1 cellular context compared by ENCODE assay signal in the genomic region with DNA sequence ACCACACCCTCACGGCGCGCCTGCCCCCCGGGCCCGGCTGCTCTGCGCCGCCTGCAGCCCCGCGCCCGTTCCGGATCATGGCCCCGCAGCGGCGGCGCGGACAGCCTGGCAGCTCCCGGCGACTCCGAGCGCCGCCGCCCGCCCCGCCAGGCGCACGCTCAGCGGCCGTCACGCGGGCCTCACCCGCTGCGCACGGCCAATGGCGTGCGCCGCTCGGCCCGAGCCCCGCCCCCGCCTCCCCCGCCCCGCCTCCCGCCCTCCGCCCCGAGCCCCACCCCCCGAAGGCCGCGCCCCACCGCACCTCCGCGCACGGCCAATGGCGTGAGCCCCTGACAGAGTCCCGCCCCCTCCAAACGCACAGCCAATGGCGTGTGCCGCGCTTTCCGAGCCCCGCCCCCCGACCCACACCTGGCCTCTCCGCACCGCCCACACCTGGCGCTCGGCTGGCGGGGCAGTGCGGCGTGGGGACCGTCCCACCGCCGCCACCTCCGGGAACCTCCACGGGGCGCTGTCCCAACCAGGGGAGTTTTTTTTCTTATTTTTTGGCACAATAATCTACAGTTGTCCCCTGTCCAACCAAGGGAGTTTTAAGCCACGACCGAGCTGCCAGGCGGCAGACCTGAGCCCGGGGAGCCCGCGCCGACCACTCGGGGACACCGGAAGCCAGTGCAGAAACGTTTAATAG.
TF ChIP-seq lines count a peak whose summit lies in the region.

A gene (minus strand): TSS at position 123 of the 685 bp plus-strand sequence. CDS start 44 bp downstream, at position 79.

TF ChIP-seq in K562, 482 proteins besides CTCF, POLR2A, EP300 and RAD21 (continued from another document and continues in another):
- TF ChIP-seq, protein P1, sequence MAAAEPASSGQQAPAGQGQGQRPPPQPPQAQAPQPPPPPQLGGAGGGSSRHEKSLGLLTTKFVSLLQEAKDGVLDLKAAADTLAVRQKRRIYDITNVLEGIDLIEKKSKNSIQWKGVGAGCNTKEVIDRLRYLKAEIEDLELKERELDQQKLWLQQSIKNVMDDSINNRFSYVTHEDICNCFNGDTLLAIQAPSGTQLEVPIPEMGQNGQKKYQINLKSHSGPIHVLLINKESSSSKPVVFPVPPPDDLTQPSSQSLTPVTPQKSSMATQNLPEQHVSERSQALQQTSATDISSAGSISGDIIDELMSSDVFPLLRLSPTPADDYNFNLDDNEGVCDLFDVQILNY (CRISPR knock-in tag; IDR thresholded peaks at IDR 0.05): no peak
- TF ChIP-seq TCF7 (IDR thresholded peaks at IDR 0.05; ENCODE audit: borderline replicate concordance) (no peak), ZFP30 (CRISPR knock-in tag; IDR thresholded peaks at IDR 0.05; ENCODE audit: borderline replicate concordance) (no peak), TAF7 (tag; IDR thresholded peaks at IDR 0.05) (no peak), MTA3 (IDR thresholded peaks at IDR 0.05; ENCODE audit: borderline replicate concordance) (no peak), NELFE (IDR thresholded peaks at IDR 0.05; ENCODE audit: insufficient read depth, insufficient read length) (no peak), CREM (IDR thresholded peaks at IDR 0.05; ENCODE audit: low read depth) (no peak), ZBTB7A (IDR thresholded peaks at IDR 0.05; ENCODE audit: borderline replicate concordance, control insufficient read depth, low read depth, low read length) (no peak), CHD4 (IDR thresholded peaks at IDR 0.05; ENCODE audit: insufficient read depth, insufficient replicate concordance, low read depth, low read length, poor library complexity, severe bottlenecking) (no peak), PTBP1 (IDR thresholded peaks at IDR 0.05; ENCODE audit: low read depth, low read length) (no peak), ZNF696 (CRISPR knock-in tag; conservative IDR thresholded peaks at IDR 0.05) (no peak), EWSR1 (IDR thresholded peaks at IDR 0.05; ENCODE audit: borderline replicate concordance, low read depth, partially characterized antibody) (no peak), STAG1 (CRISPR knock-in tag; IDR thresholded peaks at IDR 0.05; ENCODE audit: borderline replicate concordance) (no peak), ZNF24 (IDR thresholded peaks at IDR 0.05) (no peak), SIX5 (IDR thresholded peaks at IDR 0.05; ENCODE audit: borderline replicate concordance in 1 of 2, insufficient read depth in 1 of 2, low read depth in 1 of 2, low read length in 2 of 2) (no peak), SRF (CRISPR knock-in tag; IDR thresholded peaks at IDR 0.05) (no peak), ZEB2 (IDR thresholded peaks at IDR 0.05) (peak; percentile 73), ZNF431 (CRISPR knock-in tag; IDR thresholded peaks at IDR 0.05) (no peak), KAT7 (CRISPR knock-in tag; IDR thresholded peaks at IDR 0.05; ENCODE audit: borderline replicate concordance) (no peak), NUFIP1 (IDR thresholded peaks at IDR 0.05; ENCODE audit: partially characterized antibody) (no peak), ZNF239 (CRISPR knock-in tag; IDR thresholded peaks at IDR 0.05) (no peak), ZZZ3 (IDR thresholded peaks at IDR 0.05) (no peak), ZNF175 (CRISPR knock-in tag; IDR thresholded peaks at IDR 0.05; ENCODE audit: low read depth) (no peak), NCOA1 (IDR thresholded peaks at IDR 0.05; ENCODE audit: low read depth) (no peak), ZNF274 (IDR thresholded peaks at IDR 0.05; ENCODE audit: borderline replicate concordance, low read depth, low read length) (no peak), CCNT2 (IDR thresholded peaks at IDR 0.05; ENCODE audit: borderline replicate concordance, extremely low read depth, insufficient read length, low read depth, low read length) (no peak), ZKSCAN1 (IDR thresholded peaks at IDR 0.05; ENCODE audit: low read depth, low read length) (no peak), ZNF445 (CRISPR knock-in tag; IDR thresholded peaks at IDR 0.05; ENCODE audit: low read depth) (no peak), WHSC1 (IDR thresholded peaks at IDR 0.05; ENCODE audit: low read length) (no peak), TAL1 (IDR thresholded peaks at IDR 0.05) (no peak), TGIF2 (CRISPR knock-in tag; IDR thresholded peaks at IDR 0.05) (no peak), DNMT1 (IDR thresholded peaks at IDR 0.05) (no peak), FOXM1 (IDR thresholded peaks at IDR 0.05; ENCODE audit: low read depth) (no peak), FOXM1 (CRISPR knock-in tag; IDR thresholded peaks at IDR 0.05; ENCODE audit: low read depth) (0 out of 2 replicates have a peak, but pooled peaks have one; percentile 38)
- TF ChIP-seq, protein P2, sequence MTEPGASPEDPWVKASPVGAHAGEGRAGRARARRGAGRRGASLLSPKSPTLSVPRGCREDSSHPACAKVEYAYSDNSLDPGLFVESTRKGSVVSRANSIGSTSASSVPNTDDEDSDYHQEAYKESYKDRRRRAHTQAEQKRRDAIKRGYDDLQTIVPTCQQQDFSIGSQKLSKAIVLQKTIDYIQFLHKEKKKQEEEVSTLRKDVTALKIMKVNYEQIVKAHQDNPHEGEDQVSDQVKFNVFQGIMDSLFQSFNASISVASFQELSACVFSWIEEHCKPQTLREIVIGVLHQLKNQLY (CRISPR knock-in tag; conservative IDR thresholded peaks at IDR 0.05): no peak
- TF ChIP-seq, protein P3, sequence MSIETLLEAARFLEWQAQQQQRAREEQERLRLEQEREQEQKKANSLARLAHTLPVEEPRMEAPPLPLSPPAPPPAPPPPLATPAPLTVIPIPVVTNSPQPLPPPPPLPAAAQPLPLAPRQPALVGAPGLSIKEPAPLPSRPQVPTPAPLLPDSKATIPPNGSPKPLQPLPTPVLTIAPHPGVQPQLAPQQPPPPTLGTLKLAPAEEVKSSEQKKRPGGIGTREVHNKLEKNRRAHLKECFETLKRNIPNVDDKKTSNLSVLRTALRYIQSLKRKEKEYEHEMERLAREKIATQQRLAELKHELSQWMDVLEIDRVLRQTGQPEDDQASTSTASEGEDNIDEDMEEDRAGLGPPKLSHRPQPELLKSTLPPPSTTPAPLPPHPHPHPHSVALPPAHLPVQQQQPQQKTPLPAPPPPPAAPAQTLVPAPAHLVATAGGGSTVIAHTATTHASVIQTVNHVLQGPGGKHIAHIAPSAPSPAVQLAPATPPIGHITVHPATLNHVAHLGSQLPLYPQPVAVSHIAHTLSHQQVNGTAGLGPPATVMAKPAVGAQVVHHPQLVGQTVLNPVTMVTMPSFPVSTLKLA (conservative IDR thresholded peaks at IDR 0.05): peak; percentile 44 to 51
- TF ChIP-seq, protein P4, sequence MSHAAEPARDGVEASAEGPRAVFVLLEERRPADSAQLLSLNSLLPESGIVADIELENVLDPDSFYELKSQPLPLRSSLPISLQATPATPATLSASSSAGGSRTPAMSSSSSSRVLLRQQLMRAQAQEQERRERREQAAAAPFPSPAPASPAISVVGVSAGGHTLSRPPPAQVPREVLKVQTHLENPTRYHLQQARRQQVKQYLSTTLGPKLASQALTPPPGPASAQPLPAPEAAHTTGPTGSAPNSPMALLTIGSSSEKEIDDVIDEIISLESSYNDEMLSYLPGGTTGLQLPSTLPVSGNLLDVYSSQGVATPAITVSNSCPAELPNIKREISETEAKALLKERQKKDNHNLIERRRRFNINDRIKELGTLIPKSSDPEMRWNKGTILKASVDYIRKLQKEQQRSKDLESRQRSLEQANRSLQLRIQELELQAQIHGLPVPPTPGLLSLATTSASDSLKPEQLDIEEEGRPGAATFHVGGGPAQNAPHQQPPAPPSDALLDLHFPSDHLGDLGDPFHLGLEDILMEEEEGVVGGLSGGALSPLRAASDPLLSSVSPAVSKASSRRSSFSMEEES (CRISPR knock-in tag; IDR thresholded peaks at IDR 0.05): no peak
- TF ChIP-seq, protein P5, sequence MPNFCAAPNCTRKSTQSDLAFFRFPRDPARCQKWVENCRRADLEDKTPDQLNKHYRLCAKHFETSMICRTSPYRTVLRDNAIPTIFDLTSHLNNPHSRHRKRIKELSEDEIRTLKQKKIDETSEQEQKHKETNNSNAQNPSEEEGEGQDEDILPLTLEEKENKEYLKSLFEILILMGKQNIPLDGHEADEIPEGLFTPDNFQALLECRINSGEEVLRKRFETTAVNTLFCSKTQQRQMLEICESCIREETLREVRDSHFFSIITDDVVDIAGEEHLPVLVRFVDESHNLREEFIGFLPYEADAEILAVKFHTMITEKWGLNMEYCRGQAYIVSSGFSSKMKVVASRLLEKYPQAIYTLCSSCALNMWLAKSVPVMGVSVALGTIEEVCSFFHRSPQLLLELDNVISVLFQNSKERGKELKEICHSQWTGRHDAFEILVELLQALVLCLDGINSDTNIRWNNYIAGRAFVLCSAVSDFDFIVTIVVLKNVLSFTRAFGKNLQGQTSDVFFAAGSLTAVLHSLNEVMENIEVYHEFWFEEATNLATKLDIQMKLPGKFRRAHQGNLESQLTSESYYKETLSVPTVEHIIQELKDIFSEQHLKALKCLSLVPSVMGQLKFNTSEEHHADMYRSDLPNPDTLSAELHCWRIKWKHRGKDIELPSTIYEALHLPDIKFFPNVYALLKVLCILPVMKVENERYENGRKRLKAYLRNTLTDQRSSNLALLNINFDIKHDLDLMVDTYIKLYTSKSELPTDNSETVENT (CRISPR knock-in tag; IDR thresholded peaks at IDR 0.05): no peak
- TF ChIP-seq, protein P6, sequence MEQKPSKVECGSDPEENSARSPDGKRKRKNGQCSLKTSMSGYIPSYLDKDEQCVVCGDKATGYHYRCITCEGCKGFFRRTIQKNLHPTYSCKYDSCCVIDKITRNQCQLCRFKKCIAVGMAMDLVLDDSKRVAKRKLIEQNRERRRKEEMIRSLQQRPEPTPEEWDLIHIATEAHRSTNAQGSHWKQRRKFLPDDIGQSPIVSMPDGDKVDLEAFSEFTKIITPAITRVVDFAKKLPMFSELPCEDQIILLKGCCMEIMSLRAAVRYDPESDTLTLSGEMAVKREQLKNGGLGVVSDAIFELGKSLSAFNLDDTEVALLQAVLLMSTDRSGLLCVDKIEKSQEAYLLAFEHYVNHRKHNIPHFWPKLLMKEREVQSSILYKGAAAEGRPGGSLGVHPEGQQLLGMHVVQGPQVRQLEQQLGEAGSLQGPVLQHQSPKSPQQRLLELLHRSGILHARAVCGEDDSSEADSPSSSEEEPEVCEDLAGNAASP (IDR thresholded peaks at IDR 0.05): no peak
- TF ChIP-seq, protein P7, sequence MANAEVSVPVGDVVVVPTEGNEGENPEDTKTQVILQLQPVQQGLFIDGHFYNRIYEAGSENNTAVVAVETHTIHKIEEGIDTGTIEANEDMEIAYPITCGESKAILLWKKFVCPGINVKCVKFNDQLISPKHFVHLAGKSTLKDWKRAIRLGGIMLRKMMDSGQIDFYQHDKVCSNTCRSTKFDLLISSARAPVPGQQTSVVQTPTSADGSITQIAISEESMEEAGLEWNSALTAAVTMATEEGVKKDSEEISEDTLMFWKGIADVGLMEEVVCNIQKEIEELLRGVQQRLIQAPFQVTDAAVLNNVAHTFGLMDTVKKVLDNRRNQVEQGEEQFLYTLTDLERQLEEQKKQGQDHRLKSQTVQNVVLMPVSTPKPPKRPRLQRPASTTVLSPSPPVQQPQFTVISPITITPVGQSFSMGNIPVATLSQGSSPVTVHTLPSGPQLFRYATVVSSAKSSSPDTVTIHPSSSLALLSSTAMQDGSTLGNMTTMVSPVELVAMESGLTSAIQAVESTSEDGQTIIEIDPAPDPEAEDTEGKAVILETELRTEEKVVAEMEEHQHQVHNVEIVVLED (CRISPR knock-in tag; IDR thresholded peaks at IDR 0.05): peak; percentile 73
- TF ChIP-seq, protein P8, sequence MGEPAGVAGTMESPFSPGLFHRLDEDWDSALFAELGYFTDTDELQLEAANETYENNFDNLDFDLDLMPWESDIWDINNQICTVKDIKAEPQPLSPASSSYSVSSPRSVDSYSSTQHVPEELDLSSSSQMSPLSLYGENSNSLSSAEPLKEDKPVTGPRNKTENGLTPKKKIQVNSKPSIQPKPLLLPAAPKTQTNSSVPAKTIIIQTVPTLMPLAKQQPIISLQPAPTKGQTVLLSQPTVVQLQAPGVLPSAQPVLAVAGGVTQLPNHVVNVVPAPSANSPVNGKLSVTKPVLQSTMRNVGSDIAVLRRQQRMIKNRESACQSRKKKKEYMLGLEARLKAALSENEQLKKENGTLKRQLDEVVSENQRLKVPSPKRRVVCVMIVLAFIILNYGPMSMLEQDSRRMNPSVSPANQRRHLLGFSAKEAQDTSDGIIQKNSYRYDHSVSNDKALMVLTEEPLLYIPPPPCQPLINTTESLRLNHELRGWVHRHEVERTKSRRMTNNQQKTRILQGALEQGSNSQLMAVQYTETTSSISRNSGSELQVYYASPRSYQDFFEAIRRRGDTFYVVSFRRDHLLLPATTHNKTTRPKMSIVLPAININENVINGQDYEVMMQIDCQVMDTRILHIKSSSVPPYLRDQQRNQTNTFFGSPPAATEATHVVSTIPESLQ (CRISPR knock-in tag; IDR thresholded peaks at IDR 0.05): no peak
- TF ChIP-seq, protein P9, sequence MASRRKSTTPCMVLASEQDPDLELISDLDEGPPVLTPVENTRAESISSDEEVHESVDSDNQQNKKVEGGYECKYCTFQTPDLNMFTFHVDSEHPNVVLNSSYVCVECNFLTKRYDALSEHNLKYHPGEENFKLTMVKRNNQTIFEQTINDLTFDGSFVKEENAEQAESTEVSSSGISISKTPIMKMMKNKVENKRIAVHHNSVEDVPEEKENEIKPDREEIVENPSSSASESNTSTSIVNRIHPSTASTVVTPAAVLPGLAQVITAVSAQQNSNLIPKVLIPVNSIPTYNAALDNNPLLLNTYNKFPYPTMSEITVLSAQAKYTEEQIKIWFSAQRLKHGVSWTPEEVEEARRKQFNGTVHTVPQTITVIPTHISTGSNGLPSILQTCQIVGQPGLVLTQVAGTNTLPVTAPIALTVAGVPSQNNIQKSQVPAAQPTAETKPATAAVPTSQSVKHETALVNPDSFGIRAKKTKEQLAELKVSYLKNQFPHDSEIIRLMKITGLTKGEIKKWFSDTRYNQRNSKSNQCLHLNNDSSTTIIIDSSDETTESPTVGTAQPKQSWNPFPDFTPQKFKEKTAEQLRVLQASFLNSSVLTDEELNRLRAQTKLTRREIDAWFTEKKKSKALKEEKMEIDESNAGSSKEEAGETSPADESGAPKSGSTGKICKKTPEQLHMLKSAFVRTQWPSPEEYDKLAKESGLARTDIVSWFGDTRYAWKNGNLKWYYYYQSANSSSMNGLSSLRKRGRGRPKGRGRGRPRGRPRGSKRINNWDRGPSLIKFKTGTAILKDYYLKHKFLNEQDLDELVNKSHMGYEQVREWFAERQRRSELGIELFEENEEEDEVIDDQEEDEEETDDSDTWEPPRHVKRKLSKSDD (conservative IDR thresholded peaks at IDR 0.05; ENCODE audit: low read length): no peak
- TF ChIP-seq, protein P10, sequence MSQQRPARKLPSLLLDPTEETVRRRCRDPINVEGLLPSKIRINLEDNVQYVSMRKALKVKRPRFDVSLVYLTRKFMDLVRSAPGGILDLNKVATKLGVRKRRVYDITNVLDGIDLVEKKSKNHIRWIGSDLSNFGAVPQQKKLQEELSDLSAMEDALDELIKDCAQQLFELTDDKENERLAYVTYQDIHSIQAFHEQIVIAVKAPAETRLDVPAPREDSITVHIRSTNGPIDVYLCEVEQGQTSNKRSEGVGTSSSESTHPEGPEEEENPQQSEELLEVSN (IDR thresholded peaks at IDR 0.05; ENCODE audit: borderline replicate concordance in 1 of 2, extremely low read depth in 1 of 2, insufficient read depth in 1 of 2, insufficient read length in 1 of 2, low read depth in 1 of 2, low read length in 1 of 2, poor library complexity in 1 of 2, severe bottlenecking in 1 of 2): peak in 1 of 2 experiments; percentile 51
- TF ChIP-seq, protein P11, sequence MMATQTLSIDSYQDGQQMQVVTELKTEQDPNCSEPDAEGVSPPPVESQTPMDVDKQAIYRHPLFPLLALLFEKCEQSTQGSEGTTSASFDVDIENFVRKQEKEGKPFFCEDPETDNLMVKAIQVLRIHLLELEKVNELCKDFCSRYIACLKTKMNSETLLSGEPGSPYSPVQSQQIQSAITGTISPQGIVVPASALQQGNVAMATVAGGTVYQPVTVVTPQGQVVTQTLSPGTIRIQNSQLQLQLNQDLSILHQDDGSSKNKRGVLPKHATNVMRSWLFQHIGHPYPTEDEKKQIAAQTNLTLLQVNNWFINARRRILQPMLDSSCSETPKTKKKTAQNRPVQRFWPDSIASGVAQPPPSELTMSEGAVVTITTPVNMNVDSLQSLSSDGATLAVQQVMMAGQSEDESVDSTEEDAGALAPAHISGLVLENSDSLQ (IDR thresholded peaks at IDR 0.05): no peak
